ENCODE assay signal across 12 cellular contexts in the genomic region with DNA sequence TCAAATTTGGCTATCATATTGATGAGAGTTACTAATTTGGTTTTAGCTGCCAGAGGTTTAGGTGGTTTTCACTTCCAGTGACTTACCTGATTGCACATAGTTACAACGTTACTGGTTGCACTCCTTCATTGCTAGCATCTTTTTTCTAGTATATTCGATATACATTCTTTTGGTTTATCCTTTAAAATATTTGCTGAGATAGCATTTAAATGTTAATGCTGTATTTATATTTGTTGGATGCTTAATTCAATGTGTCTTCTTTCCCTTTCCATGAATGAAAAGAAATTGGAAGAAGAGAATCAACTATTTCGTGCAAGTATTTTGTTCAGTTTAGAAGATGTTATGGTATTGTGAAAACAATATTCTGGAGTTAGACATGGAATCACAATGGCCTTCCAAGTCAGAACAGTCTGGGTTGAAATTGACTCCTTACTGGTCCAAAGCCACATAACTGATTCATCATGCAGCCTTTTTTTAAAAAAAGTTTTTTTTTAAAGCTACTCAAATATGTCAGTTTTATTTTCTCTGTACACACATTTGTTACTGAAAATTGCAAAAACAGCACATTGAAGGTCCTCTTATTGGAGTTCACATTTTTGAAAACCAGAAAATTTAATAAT. TPM values are rescaled to one million over a fixed set of nuclear protein-coding genes. Genes with fewer than 3 reads are reported as not detected.
A peak's percentile ranks its signal among the peaks of the same experiment; 100 is the strongest.
DNase-seq lines count a peak whose midpoint lies in the region; ATAC-seq and TF ChIP-seq lines count a peak whose summit lies in the region.
"Had no signal": no experiment of that assay in that cellular context is flagged by ENCODE, and none has a peak within 500 bp of the region (broad histone marks: within the 10 kb centered on the region; RNA-seq: fewer than 3 reads in every experiment).

No MANE protein-coding gene starts in this region.

- H3K27me3 Mint-ChIP-seq in activated CD8-positive, alpha-beta memory T cell treated with anti-CD3 and anti-CD28 coated beads, Interleukin-2, amount 10 ng/mL, durations not matched to agents 7 days and 5 days, result no peaks in the 10 kb centered on the region
- H3K27me3 Mint-ChIP-seq in activated CD8-positive, alpha-beta T cell treated with anti-CD3 and anti-CD28 coated beads for 36 hours, result no peaks in the 10 kb centered on the region
- no peaks in the 10 kb centered on the region for H3K27me3 Mint-ChIP-seq in stimulated activated naive B cell treated with anti-CD40 and anti-IgM and Interleukin-4, amounts not matched to agents 10 μg/mL and 1 μg/mL and 100 μg/mL, for 72 hours

- peaks cover 30% of the 10 kb centered on the region for H3K36me3 Mint-ChIP-seq in activated CD8-positive, alpha-beta memory T cell treated with anti-CD3 and anti-CD28 coated beads, Interleukin-2, amount 10 ng/mL, durations not matched to agents 7 days and 5 days
- peaks cover 3% of the 10 kb centered on the region for H3K36me3 Mint-ChIP-seq in activated CD8-positive, alpha-beta T cell treated with anti-CD3 and anti-CD28 coated beads for 36 hours (ENCODE audit: low read depth)
- peaks cover 10 to 25% of the 10 kb centered on the region in 2 donors for H3K36me3 Mint-ChIP-seq in stimulated activated naive B cell treated with anti-CD40 and anti-IgM and Interleukin-4, amounts not matched to agents 10 μg/mL and 1 μg/mL and 100 μg/mL, for 72 hours

- DNase-seq in activated CD8-positive, alpha-beta memory T cell treated with anti-CD3 and anti-CD28 coated beads, Interleukin-2, amount 10 ng/mL, durations not matched to agents 7 days and 5 days, result no peak
- DNase-seq in activated CD8-positive, alpha-beta memory T cell treated with anti-CD3 and anti-CD28 coated beads for 24 hours, result no peak
- DNase-seq in activated CD8-positive, alpha-beta T cell treated with anti-CD3 and anti-CD28 coated beads for 36 hours, result no peak
- no peak for DNase-seq in smooth muscle cell (lab: John Stamatoyannopoulos, UW; ENCODE audit: unreplicated experiment)
- DNase-seq in stimulated activated naive B cell treated with anti-CD40 and anti-IgM and Interleukin-4, amounts not matched to agents 10 μg/mL and 1 μg/mL and 100 μg/mL, for 72 hours, result no peak
- DNase-seq in esophagus squamous epithelium (lab: John Stamatoyannopoulos, UW), result no peak
- DNase-seq: activated effector memory CD4-positive, alpha-beta T cell treated with Interleukin-2 at 50 U/mL for 16 hours; lower lobe of right lung; NCI-H2081; stimulated activated CD4-positive, alpha-beta T cell treated with anti-CD3 and anti-CD28 coated beads, Interleukin-4, amount 100 ng/mL, for 1 hour had no signal

- peak overlapping the region; percentile 87 for H3K4me2 ChIP-seq in smooth muscle cell

- no peak overlapping the region for H2AFZ ChIP-seq in smooth muscle cell (ENCODE audit: low read depth)

- no peak for TF ChIP-seq CTCF in activated CD8-positive, alpha-beta T cell treated with anti-CD3 and anti-CD28 coated beads for 36 hours (IDR thresholded peaks at IDR 0.05)
- no peak for TF ChIP-seq CTCF in gastroesophageal sphincter (IDR thresholded peaks at IDR 0.05)
- TF ChIP-seq CTCF in smooth muscle cell (IDR thresholded peaks at IDR 0.05; ENCODE audit: borderline replicate concordance, insufficient read depth, poor library complexity, severe bottlenecking), result no peak
- no peak for TF ChIP-seq CTCF in esophagus squamous epithelium (IDR thresholded peaks at IDR 0.05)

- no peak overlapping the region for H3K9ac ChIP-seq in smooth muscle cell (ENCODE audit: low read depth)

- no peak overlapping the region for H3K27ac Mint-ChIP-seq in activated CD8-positive, alpha-beta memory T cell treated with anti-CD3 and anti-CD28 coated beads, Interleukin-2, amount 10 ng/mL, durations not matched to agents 7 days and 5 days
- no peak overlapping the region for H3K27ac Mint-ChIP-seq in activated CD8-positive, alpha-beta T cell treated with anti-CD3 and anti-CD28 coated beads for 36 hours
- no peak overlapping the region for H3K27ac Mint-ChIP-seq in stimulated activated naive B cell treated with anti-CD40 and anti-IgM and Interleukin-4, amounts not matched to agents 10 μg/mL and 1 μg/mL and 100 μg/mL, for 72 hours

- 42 to 48% methylated on average over 3 of the region's 3 CpGs for WGBS in gastroesophageal sphincter (ENCODE audit: low coverage in 1 of 2), 2 donors
- 74% methylated on average over 3 of the region's 3 CpGs for WGBS in smooth muscle cell (ENCODE audit: low lambda C conversion rate)
- WGBS in esophagus squamous epithelium, 2 donors, result 47 to 62% methylated on average over 3 of the region's 3 CpGs

- H3K27me3 ChIP-seq in gastroesophageal sphincter (no peaks in the 10 kb centered on the region), smooth muscle cell (ENCODE audit: low read depth) (no peaks in the 10 kb centered on the region), esophagus squamous epithelium (no peaks in the 10 kb centered on the region)

- H4K20me1 ChIP-seq in smooth muscle cell (ENCODE audit: low read depth), result peaks cover 55% of the 10 kb centered on the region

- H3K4me3 Mint-ChIP-seq in activated CD8-positive, alpha-beta memory T cell treated with anti-CD3 and anti-CD28 coated beads, Interleukin-2, amount 10 ng/mL, durations not matched to agents 7 days and 5 days, result peak overlapping the region; percentile 95
- peak overlapping the region; percentile 91 for H3K4me3 Mint-ChIP-seq in activated CD8-positive, alpha-beta T cell treated with anti-CD3 and anti-CD28 coated beads for 36 hours
- H3K4me3 Mint-ChIP-seq in stimulated activated naive B cell treated with anti-CD40 and anti-IgM and Interleukin-4, amounts not matched to agents 10 μg/mL and 1 μg/mL and 100 μg/mL, for 72 hours, result peak overlapping the region in 1 of 2 donors; percentile 3

- H3K4me3 ChIP-seq in gastroesophageal sphincter (no peak overlapping the region), smooth muscle cell (peak overlapping the region; percentile 97), esophagus squamous epithelium (no peak overlapping the region)

- H3F3A ChIP-seq in smooth muscle cell (ENCODE audit: low read depth), result no peaks in the 10 kb centered on the region

- peaks cover 65% of the 10 kb centered on the region for H3K79me2 ChIP-seq in smooth muscle cell (ENCODE audit: low read depth)

- intact Hi-C loops in activated CD8-positive, alpha-beta T cell treated with anti-CD3 and anti-CD28 coated beads for 36 hours (cut with micrococcal nuclease), result no loop called here
- intact Hi-C loops in esophagus squamous epithelium (cut with DNase I), result no loop called here

- TF ChIP-seq POLR2A in gastroesophageal sphincter (IDR thresholded peaks at IDR 0.05) (no peak), esophagus squamous epithelium (IDR thresholded peaks at IDR 0.05) (no peak)

- no peaks in the 10 kb centered on the region for H3K36me3 ChIP-seq in gastroesophageal sphincter
- no peaks in the 10 kb centered on the region for H3K36me3 ChIP-seq in smooth muscle cell (ENCODE audit: low read depth)
- peaks cover 0 to 4% (median 0%) of the 10 kb centered on the region in 3 donors for H3K36me3 ChIP-seq in esophagus squamous epithelium
- H3K36me3 ChIP-seq: lower lobe of right lung had no signal

- ATAC-seq in activated CD8-positive, alpha-beta memory T cell treated with anti-CD3 and anti-CD28 coated beads, Interleukin-2, amount 10 ng/mL, durations not matched to agents 7 days and 5 days, result no peak
- ATAC-seq in activated CD8-positive, alpha-beta T cell treated with anti-CD3 and anti-CD28 coated beads for 36 hours, result no peak
- ATAC-seq in gastroesophageal sphincter (no peak), HG02852 (IDR thresholded peaks at IDR 0.05; ENCODE audit: unreplicated experiment) (no peak)
- ATAC-seq in stimulated activated naive B cell treated with anti-CD40 and anti-IgM and Interleukin-4, amounts not matched to agents 10 μg/mL and 1 μg/mL and 100 μg/mL, for 72 hours (replicated peaks), result no peak
- ATAC-seq: lower lobe of right lung had no signal

- POLR2A ChIA-PET in activated CD8-positive, alpha-beta T cell treated with anti-CD3 and anti-CD28 coated beads for 36 hours (lab: Charles Lee), result interaction anchor here (0.9 kb wide), 1 partner anchor 31 kb away, joined by 3 read pairs; no protein-coding TSS in a partner anchor

- CTCF ChIA-PET in activated CD8-positive, alpha-beta memory T cell treated with anti-CD3 and anti-CD28 coated beads, Interleukin-2, amount 10 ng/mL, durations not matched to agents 7 days and 5 days (lab: Charles Lee), result no interaction called here
- CTCF ChIA-PET in activated CD8-positive, alpha-beta T cell treated with anti-CD3 and anti-CD28 coated beads for 36 hours (lab: Charles Lee), result no interaction called here

- H3K4me1 ChIP-seq in gastroesophageal sphincter, result peaks cover 0 to 63% (median 10%) of the 10 kb centered on the region in 3 donors
- peaks cover 18% of the 10 kb centered on the region for H3K4me1 ChIP-seq in smooth muscle cell (ENCODE audit: low read depth)
- peaks cover 3 to 64% (median 10%) of the 10 kb centered on the region in 3 donors for H3K4me1 ChIP-seq in esophagus squamous epithelium

- H3K9me3 ChIP-seq in gastroesophageal sphincter (no peaks in the 10 kb centered on the region), smooth muscle cell (replicated peaks; ENCODE audit: low read depth) (no peaks in the 10 kb centered on the region), esophagus squamous epithelium (no peaks in the 10 kb centered on the region)
- H3K9me3 ChIP-seq: lower lobe of right lung had no signal

- TF ChIP-seq EP300 in gastroesophageal sphincter (IDR thresholded peaks at IDR 0.05), result no peak

- H3K4me1 Mint-ChIP-seq in activated CD8-positive, alpha-beta memory T cell treated with anti-CD3 and anti-CD28 coated beads, Interleukin-2, amount 10 ng/mL, durations not matched to agents 7 days and 5 days, result peaks cover 35% of the 10 kb centered on the region
- H3K4me1 Mint-ChIP-seq in activated CD8-positive, alpha-beta T cell treated with anti-CD3 and anti-CD28 coated beads for 36 hours (ENCODE audit: low read depth), result peaks cover 35% of the 10 kb centered on the region
- H3K4me1 Mint-ChIP-seq in stimulated activated naive B cell treated with anti-CD40 and anti-IgM and Interleukin-4, amounts not matched to agents 10 μg/mL and 1 μg/mL and 100 μg/mL, for 72 hours, result peaks cover 23 to 32% of the 10 kb centered on the region in 2 donors

- no peaks in the 10 kb centered on the region for H3K9me3 Mint-ChIP-seq in activated CD8-positive, alpha-beta memory T cell treated with anti-CD3 and anti-CD28 coated beads, Interleukin-2, amount 10 ng/mL, durations not matched to agents 7 days and 5 days (ENCODE audit: low read depth)
- H3K9me3 Mint-ChIP-seq in activated CD8-positive, alpha-beta T cell treated with anti-CD3 and anti-CD28 coated beads for 36 hours, result no peaks in the 10 kb centered on the region
- no peaks in the 10 kb centered on the region for H3K9me3 Mint-ChIP-seq in stimulated activated naive B cell treated with anti-CD40 and anti-IgM and Interleukin-4, amounts not matched to agents 10 μg/mL and 1 μg/mL and 100 μg/mL, for 72 hours

- H3K27ac ChIP-seq in gastroesophageal sphincter (peak overlapping the region in 3 of 4 donors; percentile 20 to 99 (median 98)), smooth muscle cell (ENCODE audit: low read depth) (peak overlapping the region; percentile 80), esophagus squamous epithelium (peak overlapping the region in 1 of 4 donors; percentile 96)
- H3K27ac ChIP-seq: lower lobe of right lung had no signal

RNA-seq across cellular contexts. Expression of a gene that starts 2.2 kb away (rescaled TPM):
- total RNA-seq in activated CD8-positive, alpha-beta memory T cell treated with anti-CD3 and anti-CD28 coated beads, Interleukin-2, amount 10 ng/mL, durations not matched to agents 7 days and 5 days, result 10 to 100 TPM; 51.3 to 92.8 TPM
- 10 to 100 TPM; 31.2 to 32.0 TPM for total RNA-seq in activated CD8-positive, alpha-beta T cell treated with anti-CD3 and anti-CD28 coated beads for 36 hours
- total RNA-seq in gastroesophageal sphincter, result 100 to 1,000 TPM in 1 of 4 donors, 10 to 100 TPM in 3; 86.8 to 112 (median 99.5) TPM
- total RNA-seq in smooth muscle cell, result 122 and 129 TPM in 2 replicates
- 56.4 and 60.0 TPM in 2 replicates for polyA plus RNA-seq in smooth muscle cell
- 10 to 100 TPM; 23.5 to 56.5 (median 38.4) TPM for total RNA-seq in esophagus squamous epithelium
